Comparison of ENCODE assay signal across 8 cellular contexts in genomic region chr17:30117548-30118155, GRCh38. TPM values are rescaled to one million over a fixed set of nuclear protein-coding genes. Genes with fewer than 3 reads are reported as not detected.
DNase-seq lines count a peak whose midpoint lies in the region; ATAC-seq, FAIRE-seq and TF ChIP-seq lines count a peak whose summit lies in the region.

No MANE protein-coding gene starts in this region.

- H3K27ac ChIP-seq in heart right ventricle: peak overlapping the region; percentile 88 to 98 (median 94)
- peak overlapping the region; percentile 97 for H3K27ac ChIP-seq in K562 (ENCODE audit: extremely low read depth, low read depth, low read length)
- peak overlapping the region; percentile 87 for H3K27ac ChIP-seq in urinary bladder (ENCODE audit: low read depth)

- intact Hi-C loops in heart right ventricle (cut with DNase I): loop anchor here in 2 of 10 donors (5.0 kb wide), 2 partner anchors 220 to 225 kb away; no protein-coding TSS in a partner anchor
- intact Hi-C loops in Right ventricle myocardium inferior (cut with DNase I): no loop called here
- intact Hi-C loops in K562 (cut with micrococcal nuclease): no loop called here
- intact Hi-C loops in head of caudate nucleus (cut with DNase I): no loop called here

- H3K9me3 ChIP-seq in heart right ventricle: no peaks in the 10 kb centered on the region
- no peaks in the 10 kb centered on the region for H3K9me3 ChIP-seq in K562 (replicated peaks; ENCODE audit: control insufficient read depth, insufficient read depth, low read depth, low read length)

- peak overlapping the region; percentile 92 to 100 for H3K9ac ChIP-seq in K562 (ENCODE audit: insufficient read depth in 1 of 2, low read depth in 2 of 2, low read length in 2 of 2)

- no TSS peak for BruUV-seq in K562 (replicated peaks; lab: Mats Ljungman, UMichigan)

- WGBS in heart right ventricle, 2 donors: 9 to 16% methylated on average over 7 of the region's 7 CpGs
- 3% methylated on average over 7 of the region's 7 CpGs for WGBS in K562 (ENCODE audit: insufficient coverage, low coverage, missing lambda C conversion rate)
- WGBS in urinary bladder: 21% methylated on average over 7 of the region's 7 CpGs

- TF ChIP-seq RAD21 in K562 (CRISPR knock-in tag; conservative IDR thresholded peaks at IDR 0.05 in 1 of 2, IDR thresholded peaks at IDR 0.05 in 1 of 2): no peak

- H2AFZ ChIP-seq in K562 (ENCODE audit: low read depth, low read length): peak overlapping the region; percentile 99

- H3K4me1 ChIP-seq in heart right ventricle (peaks cover 3 to 50% (median 29%) of the 10 kb centered on the region in 9 donors), K562 (replicated peaks in 1 of 2; ENCODE audit: control insufficient read depth in 2 of 2, insufficient read depth in 2 of 2, low read length in 2 of 2) (peaks cover 5 to 10% of the 10 kb centered on the region in 2 experiments; a peak in 3 of 5 replicates), urinary bladder (ENCODE audit: insufficient read depth) (no peaks in the 10 kb centered on the region)

- peaks cover 0 to 40% (median 0%) of the 10 kb centered on the region in 9 donors for H3K36me3 ChIP-seq in heart right ventricle
- H3K36me3 ChIP-seq in K562 (ENCODE audit: control insufficient read depth, insufficient read depth, low read length): peaks cover 39% of the 10 kb centered on the region
- peaks cover 2% of the 10 kb centered on the region for H3K36me3 ChIP-seq in urinary bladder (ENCODE audit: insufficient read depth)

- TF ChIP-seq CTCF in heart right ventricle (IDR thresholded peaks at IDR 0.05) (no peak), K562 (IDR thresholded peaks at IDR 0.05 in 2 of 3, conservative IDR thresholded peaks at IDR 0.05 in 1 of 3; ENCODE audit: insufficient read depth in 2 of 3, low read depth in 1 of 3, low read length in 3 of 3) (no peak)

- peaks cover 63% of the 10 kb centered on the region for H3K79me2 ChIP-seq in K562 (ENCODE audit: control insufficient read depth, insufficient read depth, low read length)

- FAIRE-seq in K562 (lab: Jason Lieb, UNC): no peak

- H3K4me3 ChIP-seq in heart right ventricle (peak overlapping the region in 9 of 10 donors; percentile 60 to 85 (median 69)), K562 (peak overlapping the region; percentile 61), urinary bladder (ENCODE audit: low read depth, low read length) (peak overlapping the region; percentile 52)

- POLR2A ChIA-PET in K562 (lab: Yijun Ruan, JAX): interaction anchor here (0.5 to 1.9 kb wide), 8 partner anchors 9 to 190 kb away, joined by 3 to 7 read pairs (median 4); no protein-coding TSS in a partner anchor

- DNase-seq in heart right ventricle: no peak
- no peak for DNase-seq in Right ventricle myocardium inferior (ENCODE audit: missing footprints)
- DNase-seq in K562 (ENCODE audit: extremely low read depth in 1 of 4, low spot score in 3 of 4): no peak
- peak; percentile 12 to 19 for DNase-seq in lung microvascular endothelial cell (ENCODE audit: low read depth in 2 of 2)
- no peak for DNase-seq in NCI-H526 (lab: John Stamatoyannopoulos, UW)
- DNase-seq in putamen (ENCODE audit: low spot score): no peak
- no peak for DNase-seq in head of caudate nucleus

- TF ChIP-seq POLR2A in K562 (conservative IDR thresholded peaks at IDR 0.05): no peak

- H3K4me2 ChIP-seq in K562 (ENCODE audit: insufficient read depth, low read length): peak overlapping the region; percentile 92

- no peaks in the 10 kb centered on the region for H3K27me3 ChIP-seq in heart right ventricle
- no peaks in the 10 kb centered on the region for H3K27me3 ChIP-seq in K562 (ENCODE audit: control insufficient read depth in 2 of 2, insufficient read depth in 2 of 2, low read length in 2 of 2)

- H4K20me1 ChIP-seq in K562 (replicated peaks; ENCODE audit: control insufficient read depth, insufficient read depth, low read length): no peaks in the 10 kb centered on the region

- peak in 1 of 8 donors; percentile 2 for ATAC-seq in heart right ventricle
- ATAC-seq in Right ventricle myocardium inferior: no peak
- no peak; the same call in 2 of the 3 replicates for ATAC-seq in K562

- in situ Hi-C loops in K562 (cut with MboI): loop anchor here (10.0 kb wide), 1 partner anchor 157 kb away; no protein-coding TSS in a partner anchor

- no peaks in the 10 kb centered on the region for H3K9me1 ChIP-seq in K562 (ENCODE audit: control insufficient read depth, insufficient read depth, low read length)

- TF ChIP-seq EP300 in K562 (IDR thresholded peaks at IDR 0.05; ENCODE audit: low read length): no peak

- CTCF ChIA-PET in K562 (lab: Yijun Ruan, JAX; ENCODE audit: low intra/inter-chr PET ratio): interaction anchor here (0.7 kb wide), 1 partner anchor 216 kb away, joined by 5 read pairs; the partner anchor contains the start of gene TMIGD1

TF ChIP-seq in K562, 482 proteins besides CTCF, POLR2A, EP300 and RAD21:
- TF ChIP-seq TARDBP (IDR thresholded peaks at IDR 0.05): no peak
- TF ChIP-seq ADNP (tag; IDR thresholded peaks at IDR 0.05): no peak
- no peak for TF ChIP-seq ETS2 (tag; IDR thresholded peaks at IDR 0.05; ENCODE audit: borderline replicate concordance, poor library complexity, severe bottlenecking)
- no peak for TF ChIP-seq ZNF584 (CRISPR knock-in tag; IDR thresholded peaks at IDR 0.05; ENCODE audit: low read depth)
TF ChIP-seq in K562: peak in this region for 0.

RNA-seq across cellular contexts. Expression of gene NSRP1, which starts 1.0 kb away (rescaled TPM):
- total RNA-seq in heart right ventricle: 10 to 100 TPM; 22.2 to 39.1 (median 26.5) TPM
- polyA plus RNA-seq in heart right ventricle: 10 to 100 TPM; 19.5 to 47.5 TPM
- 19.5 TPM for total RNA-seq in Right ventricle myocardium inferior
- 40.8 and 58.4 TPM in 2 replicates for total RNA-seq in K562 (2011; cell fraction: chromatin; rRNA removed; ENCODE audit: low replicate concordance)
- 30.5 and 46.5 TPM in 2 replicates for total RNA-seq in K562 (2011; cell fraction: nucleolus; rRNA removed)
- total RNA-seq in K562 (2011; cell fraction: nucleoplasm; rRNA removed): 75.9 and 147 TPM in 2 replicates
- total RNA-seq in K562 (2014; rRNA removed): 18.4 and 18.8 TPM in 2 replicates
- total RNA-seq in K562 (2014; rRNA removed; fragmentation: Illumina TruSeq; extraction: Trizol): 32.2 and 34.1 TPM in 2 replicates
- 29.0 and 32.7 TPM in 2 replicates for total RNA-seq in K562 (2015; rRNA removed; fragmentation: Illumina TruSeq; extraction: Trizol)
- 19.5 and 20.8 TPM in 2 replicates for total RNA-seq in K562 (2021)
- polyA plus RNA-seq in K562 (2011; rRNA removed): 8.7 and 19.0 TPM in 2 replicates
- polyA plus RNA-seq in K562 (2011; cell fraction: cytosol; rRNA removed): 3.3 and 7.0 TPM in 2 replicates
- 9.8 and 17.2 TPM in 2 replicates for polyA plus RNA-seq in K562 (2011; cell fraction: nucleus; rRNA removed)
- polyA plus RNA-seq in K562 (2012): 28.6 and 33.8 TPM in 2 replicates
- 50.4 and 68.6 TPM in 2 replicates for polyA plus RNA-seq in K562 (2014; fragmentation: Illumina TruSeq; extraction: Trizol)
- 10 to 100 TPM; 52.8 to 54.2 TPM for polyA plus RNA-seq in K562 (2014; fragmentation: Nextera tagmentation; extraction: Ambion mirVana)
- polyA plus RNA-seq in K562 (2014; rRNA removed): 36.6 and 43.6 TPM in 2 replicates
- 11.7 and 16.7 TPM in 2 replicates for polyA minus RNA-seq in K562 (2011; rRNA and poly(A)+ RNA removed)
- polyA minus RNA-seq in K562 (2011; cell fraction: cytosol; rRNA and poly(A)+ RNA removed): 14.0 and 17.5 TPM in 2 replicates
- 13.0 and 20.9 TPM in 2 replicates for polyA minus RNA-seq in K562 (2011; cell fraction: nucleus; rRNA and poly(A)+ RNA removed)
- total RNA-seq in lung microvascular endothelial cell: 6.5 and 12.5 TPM in 2 replicates
- total RNA-seq in urinary bladder: 30.9 TPM
- polyA plus RNA-seq in urinary bladder: 29.5 TPM

Comparison
In these comparisons a context has a peak if more than half of its experiments do, and no peak if none do; other contexts are left out.
1. DNase-seq: peak in lung microvascular endothelial cell (2 of 2); none in heart right ventricle (0 of 2), Right ventricle myocardium inferior (single experiment), K562 (0 of 4), NCI-H526 (0 of 2), putamen (single experiment) and head of caudate nucleus (0 of 42).
2. Peak in every context shown above with its lines, with median percentiles within 50 percentile points of each other: H3K27ac ChIP-seq and H3K4me3 ChIP-seq.